10 cellular contexts compared by ENCODE assay signal in genomic region chrX:10010686-10011085, GRCh38. TPM values are rescaled to one million over a fixed set of nuclear protein-coding genes. Genes with fewer than 3 reads are reported as not detected.
DNase-seq lines count a peak whose midpoint lies in the region; ATAC-seq and TF ChIP-seq lines count a peak whose summit lies in the region.
"Had no signal": no experiment of that assay in that cellular context is flagged by ENCODE, and none has a peak within 500 bp of the region (broad histone marks: within the 10 kb centered on the region; RNA-seq: fewer than 3 reads in every experiment).

No MANE protein-coding gene starts in this region.

- H2BK5ac ChIP-seq in mesendoderm (ENCODE audit: low read length) = no peak overlapping the region

- peaks cover 23% of the 10 kb centered on the region for H3K4me1 Mint-ChIP-seq in CD4-positive, alpha-beta T cell (ENCODE audit: low read depth)

- H3K36me3 ChIP-seq in HUES6 (ENCODE audit: control insufficient read depth, insufficient read depth, low read length) (no peaks in the 10 kb centered on the region), mesendoderm (ENCODE audit: control insufficient read depth, insufficient read depth, low read length) (no peaks in the 10 kb centered on the region)

- intact Hi-C loops in CD4-positive, alpha-beta T cell (cut with DNase I, micrococcal nuclease) = loop anchor here in 1 of 2 experiments (10.0 kb wide), 1 partner anchor 1744 kb away; the partner anchor contains the start of gene MSL3

- H3K9ac ChIP-seq in HUES6 (ENCODE audit: low read length) = peak overlapping the region; percentile 68
- no peak overlapping the region for H3K9ac ChIP-seq in mesendoderm (ENCODE audit: low read length)

- H3K23ac ChIP-seq in mesendoderm (ENCODE audit: low read length) = no peak overlapping the region

- no peak for TF ChIP-seq CTCF in CD4-positive, alpha-beta T cell (IDR thresholded peaks at IDR 0.05)

- WGBS in mesendoderm (ENCODE audit: extremely low coverage, insufficient coverage, low lambda C conversion rate) = no CpG with 5 or more reads among the region's 5 CpGs

- no peaks in the 10 kb centered on the region for H3K27me3 Mint-ChIP-seq in CD4-positive, alpha-beta T cell

- H3K36me3 Mint-ChIP-seq in CD4-positive, alpha-beta T cell (ENCODE audit: low read depth) = no peaks in the 10 kb centered on the region

- DNase-seq in CD4-positive, alpha-beta T cell = no peak
- DNase-seq in amniotic epithelial cell (ENCODE audit: low read depth) = peak; percentile 77
- DNase-seq in mesendoderm = peak; percentile 70
- no peak for DNase-seq in ACHN
- no peak for DNase-seq in NCI-H1694 (lab: John Stamatoyannopoulos, UW)
- no peak for DNase-seq in activated gamma-delta T cell (lab: John Stamatoyannopoulos, UW)
- DNase-seq: aorta had no signal

- H3K4ac ChIP-seq in mesendoderm (ENCODE audit: low read depth, low read length) = no peak overlapping the region

- H3K4me2 ChIP-seq in mesendoderm (ENCODE audit: low read length) = no peak overlapping the region

- H3K9me3 ChIP-seq in CD4-positive, alpha-beta T cell (ENCODE audit: control insufficient read depth, low read length) = no peaks in the 10 kb centered on the region
- peaks cover 4% of the 10 kb centered on the region; the same call in 1 of the 2 replicates for H3K9me3 ChIP-seq in HUES6 (ENCODE audit: control insufficient read depth, insufficient read depth, low read depth, low read length)

- no peaks in the 10 kb centered on the region for H3K27me3 ChIP-seq in CD4-positive, alpha-beta T cell (ENCODE audit: control insufficient read depth, insufficient read depth, low read length)
- no peaks in the 10 kb centered on the region for H3K27me3 ChIP-seq in HUES6 (ENCODE audit: control insufficient read depth, insufficient read depth, low read length)
- H3K27me3 ChIP-seq in mesendoderm (ENCODE audit: insufficient read depth, low read length, poor library complexity) = no peaks in the 10 kb centered on the region

- H4K5ac ChIP-seq in mesendoderm (ENCODE audit: low read length) = no peak overlapping the region

- no peaks in the 10 kb centered on the region for H3K9me3 Mint-ChIP-seq in CD4-positive, alpha-beta T cell

- no peak overlapping the region for H2BK120ac ChIP-seq in mesendoderm (ENCODE audit: low read depth, low read length)

- no peak overlapping the region for H3K27ac ChIP-seq in CD4-positive, alpha-beta T cell (ENCODE audit: low read depth, low read length)
- H3K27ac ChIP-seq in HUES6 (ENCODE audit: low read depth, low read length) = peak overlapping the region; percentile 58; the same call in 1 of the 2 replicates
- peak overlapping the region; percentile 79 for H3K27ac ChIP-seq in mesendoderm (ENCODE audit: low read depth, low read length)

- H3K4me3 Mint-ChIP-seq in CD4-positive, alpha-beta T cell = no peak overlapping the region

- in situ Hi-C loops in ACHN (cut with HindIII; ENCODE audit: low pct_ligation_motif_present, low pct_unique_long_range_greater_than_20kb, low sequenced_read_pairs) = no loop called here

- no peaks in the 10 kb centered on the region for H3K79me2 ChIP-seq in mesendoderm (ENCODE audit: control insufficient read depth, insufficient read depth, low read length)

- no peak overlapping the region for H2BK15ac ChIP-seq in mesendoderm (replicated peaks; ENCODE audit: low read depth)

- CTCF ChIA-PET in CD4-positive, alpha-beta T cell (lab: Charles Lee) = no interaction called here

- H3K79me1 ChIP-seq in mesendoderm (ENCODE audit: low read length) = no peaks in the 10 kb centered on the region

- H3K18ac ChIP-seq in mesendoderm (ENCODE audit: low read length) = no peak overlapping the region

- ATAC-seq in CD4-positive, alpha-beta T cell (ENCODE audit: poor library complexity) = no peak
- ATAC-seq in HG03442 (IDR thresholded peaks at IDR 0.05; ENCODE audit: unreplicated experiment) = no peak

- peak overlapping the region; percentile 40; the same call in 1 of the 2 replicates for H3K4me3 ChIP-seq in HUES6 (ENCODE audit: low read depth, low read length)
- H3K4me3 ChIP-seq in mesendoderm (ENCODE audit: low read length) = no peak overlapping the region

- H3K4me1 ChIP-seq in HUES6 (ENCODE audit: control insufficient read depth, insufficient read depth, low read length) (peaks cover 40% of the 10 kb centered on the region), mesendoderm (ENCODE audit: control insufficient read depth, low read depth, low read length) (no peaks in the 10 kb centered on the region)

- H3K27ac Mint-ChIP-seq in CD4-positive, alpha-beta T cell = peak overlapping the region; percentile 78

- no peak overlapping the region for H3K56ac ChIP-seq in mesendoderm (ENCODE audit: low read length)

- H2AK5ac ChIP-seq in mesendoderm (ENCODE audit: low read length) = no peak overlapping the region

- no peak overlapping the region for H4K8ac ChIP-seq in mesendoderm (ENCODE audit: low read depth, low read length)

- POLR2A ChIA-PET in CD4-positive, alpha-beta T cell (lab: Charles Lee) = no interaction called here

RNA-seq across cellular contexts. Expression of gene CLDN34, which starts 43.5 kb away (rescaled TPM):
- not detected for total RNA-seq in CD4-positive, alpha-beta T cell
- polyA plus RNA-seq in mesendoderm (2013, experiment 1 of 2) = 0.24 TPM
- 0.22 TPM for polyA plus RNA-seq in mesendoderm (2013, experiment 2 of 2)
- total RNA-seq: NCI-H460 had no signal
- polyA plus RNA-seq: aorta had no signal

Comparison
In these comparisons a context has a peak if more than half of its experiments do, and no peak if none do; other contexts are left out.
1. DNase-seq: peak in amniotic epithelial cell (single experiment) and mesendoderm (single experiment); none in CD4-positive, alpha-beta T cell (0 of 10), ACHN (single experiment), NCI-H1694 (single experiment) and activated gamma-delta T cell (single experiment).